In genomic region chrX:74535633-74536141, GRCh38 we compare ENCODE assay signal across 8 cellular contexts.
DNase-seq lines count a peak whose midpoint lies in the region; ATAC-seq and TF ChIP-seq lines count a peak whose summit lies in the region.

No MANE protein-coding gene starts in this region.

- H3K4me3 ChIP-seq in BE2C (ENCODE audit: low read depth, low read length) (peak overlapping the region; percentile 53), endocrine pancreas (ENCODE audit: control insufficient read depth, insufficient read depth, low read length) (peak overlapping the region; percentile 48), mesodermal cell (ENCODE audit: extremely low read depth, insufficient read depth, low read length, poor library complexity, severe bottlenecking) (peak overlapping the region; percentile 38), stomach (peak overlapping the region; percentile 44 to 50 (median 48))

- TF ChIP-seq CTCF in BE2C (IDR thresholded peaks at IDR 0.05; ENCODE audit: low read depth, low read length) = no peak
- TF ChIP-seq CTCF in stomach (IDR thresholded peaks at IDR 0.05) = no peak

- H3K9ac ChIP-seq in endocrine pancreas (ENCODE audit: control insufficient read depth, insufficient read depth, low read length) = peak overlapping the region; percentile 48

- H3K9me3 ChIP-seq in BE2C (no peaks in the 10 kb centered on the region), endocrine pancreas (ENCODE audit: control insufficient read depth, low read length) (no peaks in the 10 kb centered on the region), mesodermal cell (ENCODE audit: control insufficient read depth, low read length) (no peaks in the 10 kb centered on the region), stomach (no peaks in the 10 kb centered on the region)

- H3K36me3 ChIP-seq in BE2C (no peaks in the 10 kb centered on the region), endocrine pancreas (ENCODE audit: control insufficient read depth, insufficient read depth, low read length) (no peaks in the 10 kb centered on the region), mesodermal cell (ENCODE audit: control insufficient read depth, insufficient read depth, low read length) (no peaks in the 10 kb centered on the region), stomach (peaks cover 0 to 7% (median 2%) of the 10 kb centered on the region in 4 donors)

- WGBS in mesodermal cell (ENCODE audit: insufficient coverage in 2 of 2), 2 experiments = 0% methylated on average over 6 of the region's 33 CpGs; no CpG with 5 or more reads in 1 of the 2 experiments
- WGBS in stomach, 5 donors = 0 to 32% (median 6%) methylated on average over 8 to 33 of the region's 33 CpGs

- ATAC-seq in GM19043 (IDR thresholded peaks at IDR 0.05; ENCODE audit: low read depth, unreplicated experiment) = peak; percentile 20

- intact Hi-C loops in activated CD4-positive, alpha-beta memory T cell treated with anti-CD3 and anti-CD28 coated beads for 36 hours (cut with micrococcal nuclease) = loop anchor here (1.0 to 2.0 kb wide), 3 partner anchors 15 to 243 kb away; no protein-coding TSS in a partner anchor
- intact Hi-C loops in stomach (cut with DNase I; ENCODE audit: low total_unique reads) = no loop called here

- CTCF ChIA-PET in activated CD4-positive, alpha-beta memory T cell treated with anti-CD3 and anti-CD28 coated beads for 36 hours (lab: Charles Lee) = no interaction called here

- DNase-seq in BE2C (peak; percentile 6), LHCN-M2 (ENCODE audit: low read depth) (peak; percentile 78), stomach (peak; percentile 63), middle frontal gyrus (ENCODE audit: extremely low spot score, low spot score) (no peak)
- DNase-seq in activated CD4-positive, alpha-beta memory T cell treated with anti-CD3 and anti-CD28 coated beads for 36 hours = peak; percentile 69

- POLR2A ChIA-PET in activated CD4-positive, alpha-beta memory T cell treated with anti-CD3 and anti-CD28 coated beads for 36 hours (lab: Charles Lee) = interaction anchor here (1.4 kb wide), 1 partner anchor 84 kb away, joined by 3 read pairs; no protein-coding TSS in a partner anchor

- H3K27me3 Mint-ChIP-seq in activated CD4-positive, alpha-beta memory T cell treated with anti-CD3 and anti-CD28 coated beads for 36 hours = no peaks in the 10 kb centered on the region

- peak overlapping the region; percentile 29 for H3K27ac ChIP-seq in mesodermal cell (ENCODE audit: low read depth, low read length, severe bottlenecking)
- H3K27ac ChIP-seq in stomach = peak overlapping the region; percentile 77 to 88 (median 85)

- H3K27ac Mint-ChIP-seq in activated CD4-positive, alpha-beta memory T cell treated with anti-CD3 and anti-CD28 coated beads for 36 hours = peak overlapping the region; percentile 84

- no peak for TF ChIP-seq POLR2A in stomach (IDR thresholded peaks at IDR 0.05)

- no peak for TF ChIP-seq EP300 in stomach (IDR thresholded peaks at IDR 0.05)

- H3K4me3 Mint-ChIP-seq in activated CD4-positive, alpha-beta memory T cell treated with anti-CD3 and anti-CD28 coated beads for 36 hours = peak overlapping the region; percentile 66

- H3K27me3 ChIP-seq in BE2C = no peaks in the 10 kb centered on the region
- no peaks in the 10 kb centered on the region for H3K27me3 ChIP-seq in endocrine pancreas (ENCODE audit: control insufficient read depth, insufficient read depth, low read length)
- no peaks in the 10 kb centered on the region for H3K27me3 ChIP-seq in stomach

- H3K4me1 ChIP-seq in BE2C (no peaks in the 10 kb centered on the region), endocrine pancreas (ENCODE audit: control insufficient read depth, insufficient read depth, low read length) (no peaks in the 10 kb centered on the region), mesodermal cell (ENCODE audit: control insufficient read depth, insufficient read depth, low read length, poor library complexity, severe bottlenecking) (no peaks in the 10 kb centered on the region), stomach (peaks cover 0 to 17% (median 10%) of the 10 kb centered on the region in 4 donors)

- H3K4me1 Mint-ChIP-seq in activated CD4-positive, alpha-beta memory T cell treated with anti-CD3 and anti-CD28 coated beads for 36 hours (ENCODE audit: low read depth) = peaks cover 29% of the 10 kb centered on the region

- no peaks in the 10 kb centered on the region for H3K36me3 Mint-ChIP-seq in activated CD4-positive, alpha-beta memory T cell treated with anti-CD3 and anti-CD28 coated beads for 36 hours

- no peaks in the 10 kb centered on the region for H3K9me3 Mint-ChIP-seq in activated CD4-positive, alpha-beta memory T cell treated with anti-CD3 and anti-CD28 coated beads for 36 hours
